9 cellular contexts compared by ENCODE assay signal in genomic region chr12:121038861-121039654, GRCh38. TPM values are rescaled to one million over a fixed set of nuclear protein-coding genes. Genes with fewer than 3 reads are reported as not detected.
DNase-seq lines count a peak whose midpoint lies in the region; ATAC-seq and TF ChIP-seq lines count a peak whose summit lies in the region.
"Had no signal": no experiment of that assay in that cellular context is flagged by ENCODE, and none has a peak within 500 bp of the region (broad histone marks: within the 10 kb centered on the region; RNA-seq: fewer than 3 reads in every experiment).

TSS of gene OASL (minus strand) at chr12:121039246. CDS start at chr12:121038971, 275 bp downstream.

- H3K4me2 ChIP-seq in mammary epithelial cell (ENCODE audit: insufficient read depth, low read depth, low read length), result peak within 1 kb of the TSS; percentile 84

- H3K27ac ChIP-seq in mammary epithelial cell (ENCODE audit: insufficient read depth, low read depth, low read length) (peak within 1 kb of the TSS; percentile 2), suprapubic skin (no peak within 1 kb of the TSS)
- H3K27ac ChIP-seq: 22Rv1 had no signal

- H3K4me1 Mint-ChIP-seq in T-helper 17 cell, result peaks cover 37% of the 10 kb centered on the region

- TF ChIP-seq POLR2A in suprapubic skin (IDR thresholded peaks at IDR 0.05), result no peak

- H3K4me3 Mint-ChIP-seq in T-helper 17 cell, result peak within 1 kb of the TSS; percentile 94

- DNase-seq in DMS53 (lab: John Stamatoyannopoulos, UW) (peak; percentile 37), DMS53 treated with DMSO at 0.1 percent for 48 hours (lab: John Stamatoyannopoulos, UW; ENCODE audit: unreplicated experiment) (no peak), T-helper 17 cell (peak; percentile 34 to 52 (median 44)), mammary epithelial cell (peak; percentile 88), midbrain (lab: John Stamatoyannopoulos, UW) (peak; percentile 2), suprapubic skin (ENCODE audit: low spot score in 2 of 2) (no peak), NCI-H82 treated with DMSO at 0.1 percent for 48 hours (lab: John Stamatoyannopoulos, UW; ENCODE audit: unreplicated experiment) (no peak)

- no TSS peak for BruUV-seq in mammary epithelial cell (replicated peaks; lab: Mats Ljungman, UMichigan)

- H3K4me3 ChIP-seq in mammary epithelial cell (replicated peaks in 1 of 3; ENCODE audit: insufficient read depth in 1 of 3, low read depth in 2 of 3, low read length in 3 of 3) (peak within 1 kb of the TSS; percentile 32 to 50 (median 50)), suprapubic skin (peak within 1 kb of the TSS; percentile 50)

- peak within 1 kb of the TSS; percentile 87 for H2AFZ ChIP-seq in mammary epithelial cell (ENCODE audit: low read depth, low read length)

- ATAC-seq in HG03097 (IDR thresholded peaks at IDR 0.05; ENCODE audit: low FRiP score, unreplicated experiment), result peak; percentile 69
- ATAC-seq in T-helper 17 cell, result peak; percentile 82

- no peaks in the 10 kb centered on the region for H3K79me2 ChIP-seq in mammary epithelial cell (ENCODE audit: insufficient read depth, low read length)

- H3K27me3 Mint-ChIP-seq in T-helper 17 cell, result peaks cover 21% of the 10 kb centered on the region

- peak within 1 kb of the TSS; percentile 95 for H3K27ac Mint-ChIP-seq in T-helper 17 cell

- TF ChIP-seq CTCF in mammary epithelial cell (conservative IDR thresholded peaks at IDR 0.05 in 1 of 2, IDR thresholded peaks at IDR 0.05 in 1 of 2; ENCODE audit: extremely low read depth in 1 of 2, insufficient read depth in 1 of 2, low read depth in 1 of 2, low read length in 2 of 2) (no peak), suprapubic skin (IDR thresholded peaks at IDR 0.05) (no peak)

- peaks cover 8% of the 10 kb centered on the region for H3K36me3 Mint-ChIP-seq in T-helper 17 cell (ENCODE audit: low read depth)

- H4K20me1 ChIP-seq in mammary epithelial cell (ENCODE audit: insufficient read depth, low read length), result no peaks in the 10 kb centered on the region

- H3K27me3 ChIP-seq in mammary epithelial cell (ENCODE audit: insufficient read depth, low read length) (no peaks in the 10 kb centered on the region), suprapubic skin (no peaks in the 10 kb centered on the region)

- dilution Hi-C loops in mammary epithelial cell (cut with HindIII; ENCODE audit: low sequenced_read_pairs), result no loop called here

- no peak for TF ChIP-seq EP300 in suprapubic skin (IDR thresholded peaks at IDR 0.05)

- 6% methylated on average over 9 of the region's 12 CpGs for WGBS in mammary epithelial cell (ENCODE audit: low coverage, missing lambda C conversion rate)
- WGBS in suprapubic skin, result 15% methylated on average over 10 of the region's 12 CpGs

- H3K4me1 ChIP-seq in mammary epithelial cell (ENCODE audit: insufficient read depth, low read length) (peaks cover 29% of the 10 kb centered on the region), suprapubic skin (peaks cover 9% of the 10 kb centered on the region)

- no peaks in the 10 kb centered on the region for H3K36me3 ChIP-seq in mammary epithelial cell (ENCODE audit: insufficient read depth, low read length)
- no peaks in the 10 kb centered on the region for H3K36me3 ChIP-seq in suprapubic skin

- peak within 1 kb of the TSS; percentile 3 for H3K9ac ChIP-seq in mammary epithelial cell (ENCODE audit: insufficient read depth, low read length)

- CTCF ChIA-PET in mammary epithelial cell (lab: Charles Lee; ENCODE audit: low non-redundant PET), result no interaction called here

- intact Hi-C loops in mammary epithelial cell (cut with micrococcal nuclease), result no loop called here

- in situ Hi-C loops in mammary epithelial cell (cut with MboI; ENCODE audit: low sequenced_read_pairs in 2 of 2), result no loop called here

- H3K9me3 ChIP-seq in T-helper 17 cell (ENCODE audit: control insufficient read depth, low read length, poor library complexity, severe bottlenecking) (no peaks in the 10 kb centered on the region), mammary epithelial cell (replicated peaks; ENCODE audit: insufficient read depth, low read length) (no peaks in the 10 kb centered on the region), suprapubic skin (no peaks in the 10 kb centered on the region)

RNA-seq across cellular contexts. Expression of gene OASL, which starts in this region (rescaled TPM):
- total RNA-seq in T-helper 17 cell (10 to 100 TPM; 18.8 to 30.3 TPM), mammary epithelial cell (under 1 TPM; 0.50 to 0.66 TPM), suprapubic skin (under 1 TPM in 3 of 4 donors, not detected in 1; 0.53 to 0.91 (median 0.64) TPM)
- polyA plus RNA-seq in mammary epithelial cell, result 0.50 TPM
- not detected for polyA minus RNA-seq in mammary epithelial cell

Comparison
In these comparisons a context has a peak if more than half of its experiments do, and no peak if none do; other contexts are left out.
1. RNA of gene OASL (total RNA-seq): 18.8 to 30.3 TPM in T-helper 17 cell; 0.53 to 0.91 TPM in suprapubic skin and 0.50 to 0.66 TPM in mammary epithelial cell; every median in the first group is over 10 times any median in the second.
2. DNase-seq: peak in DMS53 (single experiment), T-helper 17 cell (3 of 3) and midbrain (single experiment); none in DMS53 treated with DMSO at 0.1 percent for 48 hours (single experiment), suprapubic skin (0 of 2) and NCI-H82 treated with DMSO at 0.1 percent for 48 hours (single experiment).
3. Peak in DNase-seq, H3K4me3 ChIP-seq, H3K27ac ChIP-seq, H3K9ac ChIP-seq and H3K4me2 ChIP-seq in mammary epithelial cell; RNA of the gene not detected or under 1 TPM.